8 cellular contexts compared by ENCODE assay signal in genomic region chr5:7886849-7887460, GRCh38. TPM values are rescaled to one million over a fixed set of nuclear protein-coding genes. Genes with fewer than 3 reads are reported as not detected.
DNase-seq lines count a peak whose midpoint lies in the region; ATAC-seq and TF ChIP-seq lines count a peak whose summit lies in the region.

No MANE protein-coding gene starts in this region.

- no peak overlapping the region for H3K4me3 ChIP-seq in BJ (ENCODE audit: low read depth, low read length)
- H3K4me3 ChIP-seq in SU-DHL-6 (ENCODE audit: insufficient read depth, low read length, poor library complexity, severe bottlenecking), result no peak overlapping the region

- no peaks in the 10 kb centered on the region for H4K20me1 ChIP-seq in SU-DHL-6 (ENCODE audit: low read depth, low read length)

- H3K9me2 ChIP-seq in SU-DHL-6 (replicated peaks; ENCODE audit: insufficient read depth, low read length), result no peaks in the 10 kb centered on the region

- H3K79me2 ChIP-seq in SU-DHL-6 (ENCODE audit: insufficient read depth, low read length), result no peaks in the 10 kb centered on the region

- POLR2A ChIA-PET in BJ (lab: Charles Lee), result no interaction called here

- no peak for DNase-seq in BJ (ENCODE audit: low read depth)
- DNase-seq in NAMALWA (ENCODE audit: low spot score), result peak; percentile 61
- DNase-seq in glomerular visceral epithelial cell (ENCODE audit: extremely low spot score), result peak; percentile 51
- DNase-seq in superior temporal gyrus (ENCODE audit: extremely low spot score), result peak; percentile 90
- DNase-seq in NCI-H1436 (lab: John Stamatoyannopoulos, UW), result no peak

- no peak overlapping the region for H3K27ac ChIP-seq in SU-DHL-6 (ENCODE audit: low read depth, low read length)

- H3K27me3 ChIP-seq in BJ (ENCODE audit: control insufficient read depth, insufficient read depth, low read length), result no peaks in the 10 kb centered on the region
- H3K27me3 ChIP-seq in SU-DHL-6 (ENCODE audit: low read length), result no peaks in the 10 kb centered on the region

- TF ChIP-seq CTCF in BJ (IDR thresholded peaks at IDR 0.05; ENCODE audit: insufficient read depth, low read depth, low read length) (peak; percentile 47), SU-DHL-6 (IDR thresholded peaks at IDR 0.05; ENCODE audit: insufficient read depth, low read length, poor library complexity, severe bottlenecking) (peak; percentile 46)

- CTCF ChIA-PET in BJ (lab: Yijun Ruan, JAX), result interaction anchor here (0.6 to 3.8 kb wide), 17 partner anchors 9 to 1618 kb away, joined by 3 to 16 read pairs (median 4); no protein-coding TSS in a partner anchor

- no peaks in the 10 kb centered on the region for H3F3A ChIP-seq in SU-DHL-6 (ENCODE audit: insufficient read depth)

- no peak overlapping the region for H3K9ac ChIP-seq in SU-DHL-6 (ENCODE audit: low read length)

- ATAC-seq in GM19372 (IDR thresholded peaks at IDR 0.05; ENCODE audit: low read depth, unreplicated experiment), result peak; percentile 75
- ATAC-seq in GM19455 (IDR thresholded peaks at IDR 0.05; ENCODE audit: unreplicated experiment), result no peak

- no peak overlapping the region for H3K4me2 ChIP-seq in SU-DHL-6 (ENCODE audit: low read depth, low read length, poor library complexity, severe bottlenecking)

- no peak overlapping the region for H2AFZ ChIP-seq in SU-DHL-6 (ENCODE audit: low read depth, low read length, severe bottlenecking)

- H3K36me3 ChIP-seq in BJ (ENCODE audit: control insufficient read depth, insufficient read depth, low read length), result peaks cover 14% of the 10 kb centered on the region
- peaks cover 55% of the 10 kb centered on the region; the same call in 1 of the 2 replicates for H3K36me3 ChIP-seq in SU-DHL-6 (ENCODE audit: low read length)

- H3K9me3 ChIP-seq in SU-DHL-6 (ENCODE audit: insufficient read depth, low read length), result no peaks in the 10 kb centered on the region

RNA-seq across cellular contexts. Expression of gene MTRR, which starts 18.0 kb away (rescaled TPM):
- polyA plus RNA-seq in BJ (2011; rRNA removed), result 58.6 and 65.4 TPM in 2 replicates
- 32.1 and 66.0 TPM in 2 replicates for polyA minus RNA-seq in BJ (2011; rRNA and poly(A)+ RNA removed)

RNA-seq across cellular contexts. Expression of gene FASTKD3, which starts 18.1 kb away (rescaled TPM):
- polyA plus RNA-seq in BJ (2011; rRNA removed), result 5.6 and 9.2 TPM in 2 replicates
- 1.7 and 3.0 TPM in 2 replicates for polyA minus RNA-seq in BJ (2011; rRNA and poly(A)+ RNA removed)

RNA-seq across cellular contexts. Expression of gene CFAP90, which starts 36.0 kb away (rescaled TPM):
- 0.10 TPM in 1 of 2 replicates, not detected in the other for polyA plus RNA-seq in BJ (2011; rRNA removed)
- not detected in 2 replicates for polyA minus RNA-seq in BJ (2011; rRNA and poly(A)+ RNA removed)

Comparison
In these comparisons a context has a peak if more than half of its experiments do, and no peak if none do; other contexts are left out.
1. DNase-seq: peak in NAMALWA (single experiment), glomerular visceral epithelial cell (single experiment) and superior temporal gyrus (single experiment); none in BJ (single experiment) and NCI-H1436 (single experiment).